17 cellular contexts compared by ENCODE assay signal in the genomic region with DNA sequence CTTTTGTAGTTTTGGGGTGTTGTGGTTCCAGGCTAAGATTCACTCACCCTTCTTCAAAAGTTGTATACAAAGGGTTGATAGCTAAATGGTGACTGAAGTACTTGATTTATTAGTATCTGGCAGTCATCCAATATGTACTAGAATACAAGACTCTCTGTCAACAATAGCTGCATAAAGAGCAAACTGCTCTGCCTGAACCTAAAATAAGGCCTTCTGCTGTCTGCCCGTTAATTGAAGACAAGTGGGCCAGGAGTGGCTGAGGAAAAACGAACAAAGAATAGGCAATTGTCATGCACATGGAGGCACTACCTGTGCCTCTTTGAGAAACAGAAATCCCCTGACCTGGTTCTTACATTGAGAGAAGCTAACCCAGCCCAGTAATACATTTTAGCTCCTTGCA.
DNase-seq lines count a peak whose midpoint lies in the region; ATAC-seq and TF ChIP-seq lines count a peak whose summit lies in the region.
"Had no signal": no experiment of that assay in that cellular context is flagged by ENCODE, and none has a peak within 500 bp of the region (broad histone marks: within the 10 kb centered on the region; RNA-seq: fewer than 3 reads in every experiment).

No MANE protein-coding gene starts in this region.

- in situ Hi-C loops in astrocyte of the spinal cord (cut with HindIII; ENCODE audit: low sequenced_read_pairs), result no loop called here

- H3K4me3 ChIP-seq in astrocyte of the spinal cord (ENCODE audit: low read depth, low read length), result no peak overlapping the region
- H3K4me3 ChIP-seq: adrenal gland, gastrocnemius medialis had no signal

- TF ChIP-seq CTCF in astrocyte of the spinal cord (IDR thresholded peaks at IDR 0.05; ENCODE audit: low read depth, low read length) (no peak), nephron progenitor cell (IDR thresholded peaks at IDR 0.05) (no peak)

- peaks cover 2% of the 10 kb centered on the region for H3K27me3 Mint-ChIP-seq in nephron progenitor cell (ENCODE audit: low read depth, poor library complexity)
- no peaks in the 10 kb centered on the region for H3K27me3 Mint-ChIP-seq in activated CD8-positive, alpha-beta T cell treated with anti-CD3 and anti-CD28 coated beads, Interleukin-2, amount 10 ng/mL, durations not matched to agents 7 days and 5 days (ENCODE audit: low read depth)
- H3K27me3 Mint-ChIP-seq: CD4-positive, CD25-positive, alpha-beta regulatory T cell had no signal

- no peaks in the 10 kb centered on the region for H3K9me3 Mint-ChIP-seq in nephron progenitor cell
- no peaks in the 10 kb centered on the region for H3K9me3 Mint-ChIP-seq in activated CD8-positive, alpha-beta T cell treated with anti-CD3 and anti-CD28 coated beads, Interleukin-2, amount 10 ng/mL, durations not matched to agents 7 days and 5 days (ENCODE audit: insufficient read depth)
- H3K9me3 Mint-ChIP-seq: natural killer cell had no signal

- POLR2A ChIA-PET in activated CD8-positive, alpha-beta T cell treated with anti-CD3 and anti-CD28 coated beads, Interleukin-2, amount 10 ng/mL, durations not matched to agents 7 days and 5 days (lab: Charles Lee), result no interaction called here

- no peaks in the 10 kb centered on the region for H3K36me3 Mint-ChIP-seq in nephron progenitor cell (ENCODE audit: low read depth)
- no peaks in the 10 kb centered on the region for H3K36me3 Mint-ChIP-seq in activated CD8-positive, alpha-beta T cell treated with anti-CD3 and anti-CD28 coated beads, Interleukin-2, amount 10 ng/mL, durations not matched to agents 7 days and 5 days (ENCODE audit: low read depth)
- H3K36me3 Mint-ChIP-seq: CD4-positive, CD25-positive, alpha-beta regulatory T cell; natural killer cell had no signal

- no peak overlapping the region for H3K4me3 Mint-ChIP-seq in nephron progenitor cell
- no peak overlapping the region for H3K4me3 Mint-ChIP-seq in activated CD8-positive, alpha-beta T cell treated with anti-CD3 and anti-CD28 coated beads, Interleukin-2, amount 10 ng/mL, durations not matched to agents 7 days and 5 days
- H3K4me3 Mint-ChIP-seq: CD4-positive, CD25-positive, alpha-beta regulatory T cell; natural killer cell had no signal

- H3K4me1 Mint-ChIP-seq in nephron progenitor cell, result peaks cover 20% of the 10 kb centered on the region
- no peaks in the 10 kb centered on the region for H3K4me1 Mint-ChIP-seq in activated CD8-positive, alpha-beta T cell treated with anti-CD3 and anti-CD28 coated beads, Interleukin-2, amount 10 ng/mL, durations not matched to agents 7 days and 5 days (ENCODE audit: low read depth)
- H3K4me1 Mint-ChIP-seq: CD4-positive, CD25-positive, alpha-beta regulatory T cell; natural killer cell had no signal

- CTCF ChIA-PET in activated CD8-positive, alpha-beta T cell treated with anti-CD3 and anti-CD28 coated beads, Interleukin-2, amount 10 ng/mL, durations not matched to agents 7 days and 5 days (lab: Charles Lee), result no interaction called here

- H3K27ac Mint-ChIP-seq in nephron progenitor cell, result peak overlapping the region; percentile 46
- no peak overlapping the region for H3K27ac Mint-ChIP-seq in activated CD8-positive, alpha-beta T cell treated with anti-CD3 and anti-CD28 coated beads, Interleukin-2, amount 10 ng/mL, durations not matched to agents 7 days and 5 days
- H3K27ac Mint-ChIP-seq: CD4-positive, CD25-positive, alpha-beta regulatory T cell; natural killer cell had no signal

- DNase-seq in HT-29 (ENCODE audit: low spot score) (peak; percentile 1), NCI-H2171 (lab: John Stamatoyannopoulos, UW) (peak; percentile 0), astrocyte of the spinal cord (ENCODE audit: low read depth, low spot score) (peak; percentile 5), nephron progenitor cell (no peak), C1 segment of cervical spinal cord (lab: John Stamatoyannopoulos, UW) (no peak), DMS 273 treated with DMSO at 0.1 percent for 48 hours (lab: John Stamatoyannopoulos, UW) (no peak)
- no peak for DNase-seq in activated CD8-positive, alpha-beta T cell treated with anti-CD3 and anti-CD28 coated beads, Interleukin-2, amount 10 ng/mL, durations not matched to agents 7 days and 5 days
- DNase-seq: adrenal gland; CD4-positive, CD25-positive, alpha-beta regulatory T cell; dermis blood vessel endothelial cell; gastrocnemius medialis; Kasumi-1; left cardiac atrium; natural killer cell had no signal

- no peak for ATAC-seq in GM21360 (IDR thresholded peaks at IDR 0.05; ENCODE audit: unreplicated experiment)
- ATAC-seq in activated CD8-positive, alpha-beta T cell treated with anti-CD3 and anti-CD28 coated beads, Interleukin-2, amount 10 ng/mL, durations not matched to agents 7 days and 5 days, result no peak
- ATAC-seq: gastrocnemius medialis, natural killer cell, sciatic nerve, SK-N-SH treated with all-trans-retinoic acid at 6 μM for 48 hours had no signal

Comparison
In these comparisons a context has a peak if more than half of its experiments do, and no peak if none do; other contexts are left out.
1. DNase-seq: peak in HT-29 (single experiment), NCI-H2171 (single experiment) and astrocyte of the spinal cord (single experiment); none in nephron progenitor cell (single experiment), C1 segment of cervical spinal cord (0 of 14), activated CD8-positive, alpha-beta T cell treated with anti-CD3 and anti-CD28 coated beads, Interleukin-2, amount 10 ng/mL, durations not matched to agents 7 days and 5 days (single experiment) and DMS 273 treated with DMSO at 0.1 percent for 48 hours (single experiment).